8 cellular contexts compared by ENCODE assay signal in genomic region chr1:21651214-21652042, GRCh38. TPM values are rescaled to one million over a fixed set of nuclear protein-coding genes. Genes with fewer than 3 reads are reported as not detected.
DNase-seq lines count a peak whose midpoint lies in the region; ATAC-seq and TF ChIP-seq lines count a peak whose summit lies in the region.

No MANE protein-coding gene starts in this region.

- H3K4me2 ChIP-seq in BLaER1 treated with 17β-estradiol and CSF1 and Interleukin-3, amounts not matched to agents 10 nM and 100 nM: peak overlapping the region; percentile 85 to 97 (median 95)

- H3K4me1 ChIP-seq in BLaER1 treated with 17β-estradiol and CSF1 and Interleukin-3, amounts not matched to agents 10 nM and 100 nM: peaks cover 12 to 29% (median 22%) of the 10 kb centered on the region in 10 experiments
- H3K4me1 ChIP-seq in upper lobe of left lung: peaks cover 9 to 30% (median 22%) of the 10 kb centered on the region in 4 donors

- H3K4me1 Mint-ChIP-seq in IgD-negative memory B cell: peaks cover 9 to 13% (median 13%) of the 10 kb centered on the region in 3 donors
- H3K4me1 Mint-ChIP-seq in activated CD4-positive, alpha-beta memory T cell treated with anti-CD3 and anti-CD28 coated beads for 36 hours (ENCODE audit: low read depth): peaks cover 7% of the 10 kb centered on the region
- H3K4me1 Mint-ChIP-seq in naive thymus-derived CD8-positive, alpha-beta T cell: peaks cover 8 to 26% (median 14%) of the 10 kb centered on the region in 4 donors

- peak; percentile 82 to 89 for ATAC-seq in naive thymus-derived CD8-positive, alpha-beta T cell
- ATAC-seq in upper lobe of left lung (ENCODE audit: low FRiP score in 2 of 2): peak in 1 of 2 donors; percentile 48

- intact Hi-C loops in activated CD4-positive, alpha-beta memory T cell treated with anti-CD3 and anti-CD28 coated beads for 36 hours (cut with micrococcal nuclease): no loop called here

- H3K36me3 ChIP-seq in BLaER1 treated with 17β-estradiol and CSF1 and Interleukin-3, amounts not matched to agents 10 nM and 100 nM: no peaks in the 10 kb centered on the region
- no peaks in the 10 kb centered on the region for H3K36me3 ChIP-seq in upper lobe of left lung

- H3K36me3 Mint-ChIP-seq in IgD-negative memory B cell: no peaks in the 10 kb centered on the region
- no peaks in the 10 kb centered on the region for H3K36me3 Mint-ChIP-seq in activated CD4-positive, alpha-beta memory T cell treated with anti-CD3 and anti-CD28 coated beads for 36 hours
- H3K36me3 Mint-ChIP-seq in naive thymus-derived CD8-positive, alpha-beta T cell: peaks cover 0 to 2% (median 0%) of the 10 kb centered on the region in 3 donors

- TF ChIP-seq EP300 in upper lobe of left lung (IDR thresholded peaks at IDR 0.05): no peak

- H3K27ac Mint-ChIP-seq in IgD-negative memory B cell: no peak overlapping the region
- H3K27ac Mint-ChIP-seq in activated CD4-positive, alpha-beta memory T cell treated with anti-CD3 and anti-CD28 coated beads for 36 hours: no peak overlapping the region
- H3K27ac Mint-ChIP-seq in naive thymus-derived CD8-positive, alpha-beta T cell: peak overlapping the region in 4 of 10 donors; percentile 31 to 69 (median 61)

- H3K27me3 Mint-ChIP-seq in IgD-negative memory B cell: peaks cover 8% of the 10 kb centered on the region
- H3K27me3 Mint-ChIP-seq in activated CD4-positive, alpha-beta memory T cell treated with anti-CD3 and anti-CD28 coated beads for 36 hours: peaks cover 5% of the 10 kb centered on the region
- H3K27me3 Mint-ChIP-seq in naive thymus-derived CD8-positive, alpha-beta T cell: peaks cover 15 to 31% (median 21%) of the 10 kb centered on the region in 5 donors

- peak overlapping the region; percentile 78 to 95 (median 91) for H3K4me3 Mint-ChIP-seq in IgD-negative memory B cell
- H3K4me3 Mint-ChIP-seq in activated CD4-positive, alpha-beta memory T cell treated with anti-CD3 and anti-CD28 coated beads for 36 hours: peak overlapping the region; percentile 65
- H3K4me3 Mint-ChIP-seq in naive thymus-derived CD8-positive, alpha-beta T cell: peak overlapping the region; percentile 76 to 92 (median 88)

- peaks cover 0 to 83% (median 30%) of the 10 kb centered on the region in 11 experiments; a peak in 18 of 22 replicates for H4K20me1 ChIP-seq in BLaER1 treated with 17β-estradiol and CSF1 and Interleukin-3, amounts not matched to agents 10 nM and 100 nM

- H3K27me3 ChIP-seq in BLaER1 treated with 17β-estradiol and CSF1 and Interleukin-3, amounts not matched to agents 10 nM and 100 nM: peaks cover 39 to 56% (median 50%) of the 10 kb centered on the region in 11 experiments
- peaks cover 0 to 24% (median 0%) of the 10 kb centered on the region in 4 donors for H3K27me3 ChIP-seq in upper lobe of left lung

- CTCF ChIA-PET in activated CD4-positive, alpha-beta memory T cell treated with anti-CD3 and anti-CD28 coated beads for 36 hours (lab: Charles Lee): no interaction called here

- H3K4me3 ChIP-seq in BLaER1 treated with 17β-estradiol and CSF1 and Interleukin-3, amounts not matched to agents 10 nM and 100 nM: peak overlapping the region; percentile 40 to 69 (median 56); a peak in 19 of 20 replicates
- peak overlapping the region in 3 of 4 donors; percentile 47 to 54 (median 53) for H3K4me3 ChIP-seq in upper lobe of left lung

- H3K9me3 Mint-ChIP-seq in IgD-negative memory B cell: peaks cover 0 to 2% (median 0%) of the 10 kb centered on the region in 3 donors
- no peaks in the 10 kb centered on the region for H3K9me3 Mint-ChIP-seq in activated CD4-positive, alpha-beta memory T cell treated with anti-CD3 and anti-CD28 coated beads for 36 hours
- peaks cover 0 to 2% (median 0%) of the 10 kb centered on the region in 9 donors for H3K9me3 Mint-ChIP-seq in naive thymus-derived CD8-positive, alpha-beta T cell

- H3K9ac ChIP-seq in BLaER1 treated with 17β-estradiol and CSF1 and Interleukin-3, amounts not matched to agents 10 nM and 100 nM: peak overlapping the region in 6 of 11 experiments; percentile 19 to 35 (median 29); a peak in 5 of 22 replicates

- DNase-seq in activated CD4-positive, alpha-beta memory T cell treated with anti-CD3 and anti-CD28 coated beads for 36 hours: peak; percentile 55
- DNase-seq in epidermal melanocyte (ENCODE audit: insufficient read length, low spot score): peak; percentile 60
- DNase-seq in naive thymus-derived CD8-positive, alpha-beta T cell: peak in 8 of 10 donors; percentile 8 to 71 (median 38)
- DNase-seq in upper lobe of left lung: peak; percentile 40 to 92
- DNase-seq in HT-29 (ENCODE audit: low spot score): no peak
- no peak for DNase-seq in SIG-M5 treated with dmso at 0.1 percent for 504 hours (lab: John Stamatoyannopoulos, UW; ENCODE audit: unreplicated experiment)

- TF ChIP-seq POLR2A in upper lobe of left lung (IDR thresholded peaks at IDR 0.05): no peak

- H3K9me3 ChIP-seq in BLaER1 treated with 17β-estradiol and CSF1 and Interleukin-3, amounts not matched to agents 10 nM and 100 nM (replicated peaks in 1 of 11): no peaks in the 10 kb centered on the region
- no peaks in the 10 kb centered on the region for H3K9me3 ChIP-seq in upper lobe of left lung

- TF ChIP-seq CTCF in upper lobe of left lung (IDR thresholded peaks at IDR 0.05): no peak

- whole genome bisulfite sequencing in upper lobe of left lung, 2 donors: 12% methylated on average over 15 of the region's 80 CpGs; no CpG with 5 or more reads in 1 of the 2 donors

- H3K27ac ChIP-seq in BLaER1 treated with 17β-estradiol and CSF1 and Interleukin-3, amounts not matched to agents 10 nM and 100 nM: no peak overlapping the region
- H3K27ac ChIP-seq in upper lobe of left lung: peak overlapping the region in 2 of 4 donors; percentile 62 to 67

- POLR2A ChIA-PET in activated CD4-positive, alpha-beta memory T cell treated with anti-CD3 and anti-CD28 coated beads for 36 hours (lab: Charles Lee): no interaction called here
- POLR2A ChIA-PET in naive thymus-derived CD8-positive, alpha-beta T cell (lab: Charles Lee): interaction anchor here (0.6 kb wide), 1 partner anchor 408 kb away, joined by 3 read pairs; no protein-coding TSS in a partner anchor

RNA-seq across cellular contexts. Expression of gene RAP1GAP, which starts 17.7 kb away (rescaled TPM):
- not detected for polyA plus RNA-seq in IgD-negative memory B cell
- total RNA-seq in activated CD4-positive, alpha-beta memory T cell treated with anti-CD3 and anti-CD28 coated beads for 36 hours: 1 to 10 TPM; 1.1 to 1.7 TPM
- total RNA-seq in naive thymus-derived CD8-positive, alpha-beta T cell: under 1 TPM; 0.49 to 0.60 TPM
- polyA plus RNA-seq in naive thymus-derived CD8-positive, alpha-beta T cell: not detected
- 10 to 100 TPM; 26.9 to 65.2 (median 36.7) TPM for total RNA-seq in upper lobe of left lung
- 56.9 and 69.0 TPM in 2 replicates for total RNA-seq in HT-29 (2014; rRNA removed; shearing (Covaris generic))

Comparison
In these comparisons a context has a peak if more than half of its experiments do, and no peak if none do; other contexts are left out.
1. DNase-seq: peak in activated CD4-positive, alpha-beta memory T cell treated with anti-CD3 and anti-CD28 coated beads for 36 hours (single experiment), epidermal melanocyte (single experiment), naive thymus-derived CD8-positive, alpha-beta T cell (8 of 10) and upper lobe of left lung (2 of 2); none in HT-29 (single experiment) and SIG-M5 treated with dmso at 0.1 percent for 504 hours (single experiment).
2. RNA of gene RAP1GAP, which starts 17.7 kb away (total RNA-seq): 56.9 to 69.0 TPM in HT-29 and 26.9 to 65.2 TPM in upper lobe of left lung; 1.1 to 1.7 TPM in activated CD4-positive, alpha-beta memory T cell treated with anti-CD3 and anti-CD28 coated beads for 36 hours and 0.49 to 0.60 TPM in naive thymus-derived CD8-positive, alpha-beta T cell; every median in the first group is over 10 times any median in the second.
3. Peak in every context shown above with its lines, with median percentiles within 50 percentile points of each other: H3K4me3 Mint-ChIP-seq.